8 cellular contexts compared by ENCODE assay signal in the genomic region with DNA sequence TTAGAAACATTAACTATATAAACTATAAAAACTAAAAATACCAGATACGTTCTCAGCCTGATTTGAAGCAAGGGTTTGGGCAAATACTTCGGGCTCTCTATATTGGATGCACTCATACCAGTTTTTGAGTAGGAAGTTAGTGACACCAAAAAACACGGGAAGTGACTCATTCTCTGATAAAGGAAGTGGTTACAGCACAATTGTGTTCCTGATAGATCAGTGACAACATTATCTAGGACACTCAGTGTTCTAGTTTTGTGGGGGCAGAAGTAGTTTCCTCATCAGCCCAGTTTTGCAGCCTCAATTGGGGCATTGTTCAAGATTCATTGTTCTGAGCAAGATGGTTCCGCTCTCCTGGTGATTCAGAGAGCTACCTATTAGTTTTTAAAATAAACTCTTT.
DNase-seq lines count a peak whose midpoint lies in the region; ATAC-seq, FAIRE-seq and TF ChIP-seq lines count a peak whose summit lies in the region.

No MANE protein-coding gene starts in this region.

- H4K20me1 ChIP-seq in K562 (replicated peaks; ENCODE audit: control insufficient read depth, insufficient read depth, low read length): no peaks in the 10 kb centered on the region

- H3K36me3 ChIP-seq in K562 (ENCODE audit: control insufficient read depth, insufficient read depth, low read length): no peaks in the 10 kb centered on the region

- in situ Hi-C loops in K562 (cut with MboI) (no loop called here), ACHN (cut with HindIII; ENCODE audit: low pct_ligation_motif_present, low pct_unique_long_range_greater_than_20kb, low sequenced_read_pairs) (no loop called here)

- no peak overlapping the region for H3K9ac ChIP-seq in K562 (ENCODE audit: insufficient read depth in 1 of 2, low read depth in 2 of 2, low read length in 2 of 2)

- POLR2A ChIA-PET in K562 (lab: Yijun Ruan, JAX): no interaction called here

- no peaks in the 10 kb centered on the region for H3K27me3 ChIP-seq in K562 (ENCODE audit: control insufficient read depth in 2 of 2, insufficient read depth in 2 of 2, low read length in 2 of 2)

- H3K4me3 Mint-ChIP-seq in progenitor cell of endocrine pancreas (ENCODE audit: low read depth): no peak overlapping the region

- H3K4me3 ChIP-seq in K562: no peak overlapping the region

- 6% methylated on average over 4 of the region's 4 CpGs for WGBS in K562 (ENCODE audit: insufficient coverage, low coverage, missing lambda C conversion rate)

- no peak overlapping the region for H3K4me2 ChIP-seq in K562 (ENCODE audit: insufficient read depth, low read length)

- peak; percentile 4 for DNase-seq in GM03348 (ENCODE audit: low spot score)
- peak; percentile 76 for DNase-seq in RPMI7951 (ENCODE audit: low read depth)
- DNase-seq in K562 (ENCODE audit: extremely low read depth in 1 of 4, low spot score in 3 of 4): peak; percentile 5 to 25 (median 8)
- DNase-seq in putamen (ENCODE audit: low spot score): peak; percentile 21
- DNase-seq in progenitor cell of endocrine pancreas (ENCODE audit: low spot score, unreplicated experiment): no peak
- DNase-seq in LoVo (ENCODE audit: low spot score): no peak
- no peak for DNase-seq in ACHN

- TF ChIP-seq CTCF in K562 (IDR thresholded peaks at IDR 0.05 in 2 of 3, conservative IDR thresholded peaks at IDR 0.05 in 1 of 3; ENCODE audit: insufficient read depth in 2 of 3, low read depth in 1 of 3, low read length in 3 of 3): no peak
- TF ChIP-seq CTCF in progenitor cell of endocrine pancreas (IDR thresholded peaks at IDR 0.05; ENCODE audit: unreplicated experiment): no peak

- no peak overlapping the region for H2AFZ ChIP-seq in K562 (ENCODE audit: low read depth, low read length)

- no TSS peak for BruUV-seq in K562 (replicated peaks; lab: Mats Ljungman, UMichigan)

- peak; percentile 8; the same call in 1 of the 2 replicates for TF ChIP-seq EP300 in K562 (IDR thresholded peaks at IDR 0.05; ENCODE audit: low read length)

- no peaks in the 10 kb centered on the region for H3K79me2 ChIP-seq in K562 (ENCODE audit: control insufficient read depth, insufficient read depth, low read length)

- 0 out of 3 replicates have a peak overlapping the region, but pooled peaks have one; percentile 33 for H3K27ac ChIP-seq in K562 (ENCODE audit: extremely low read depth, low read depth, low read length)

- FAIRE-seq in K562 (lab: Jason Lieb, UNC): no peak

- H3K9me3 ChIP-seq in K562 (replicated peaks; ENCODE audit: control insufficient read depth, insufficient read depth, low read depth, low read length): no peaks in the 10 kb centered on the region

- CTCF ChIA-PET in K562 (lab: Yijun Ruan, JAX; ENCODE audit: low intra/inter-chr PET ratio): no interaction called here

- no peaks in the 10 kb centered on the region for H3K4me1 Mint-ChIP-seq in progenitor cell of endocrine pancreas (ENCODE audit: low read depth)

- no peaks in the 10 kb centered on the region for H3K27me3 Mint-ChIP-seq in progenitor cell of endocrine pancreas

- no peaks in the 10 kb centered on the region for H3K9me3 Mint-ChIP-seq in progenitor cell of endocrine pancreas (ENCODE audit: low read depth)

- H3K4me1 ChIP-seq in K562 (replicated peaks in 1 of 2; ENCODE audit: control insufficient read depth in 2 of 2, insufficient read depth in 2 of 2, low read length in 2 of 2): no peaks in the 10 kb centered on the region

- no peaks in the 10 kb centered on the region for H3K9me1 ChIP-seq in K562 (ENCODE audit: control insufficient read depth, insufficient read depth, low read length)

- TF ChIP-seq RAD21 in K562 (CRISPR knock-in tag; conservative IDR thresholded peaks at IDR 0.05 in 1 of 2, IDR thresholded peaks at IDR 0.05 in 1 of 2): no peak

- TF ChIP-seq POLR2A in K562 (conservative IDR thresholded peaks at IDR 0.05): no peak

- no peaks in the 10 kb centered on the region for H3K36me3 Mint-ChIP-seq in progenitor cell of endocrine pancreas (ENCODE audit: insufficient read depth)

- ATAC-seq in HG02852 (IDR thresholded peaks at IDR 0.05; ENCODE audit: unreplicated experiment) (peak; percentile 48), K562 (no peak)

- no peak overlapping the region for H3K27ac Mint-ChIP-seq in progenitor cell of endocrine pancreas

- intact Hi-C loops in K562 (cut with micrococcal nuclease): no loop called here

TF ChIP-seq in K562, 482 proteins besides CTCF, POLR2A, EP300 and RAD21 (continues in another document):
- TF ChIP-seq, protein P1, sequence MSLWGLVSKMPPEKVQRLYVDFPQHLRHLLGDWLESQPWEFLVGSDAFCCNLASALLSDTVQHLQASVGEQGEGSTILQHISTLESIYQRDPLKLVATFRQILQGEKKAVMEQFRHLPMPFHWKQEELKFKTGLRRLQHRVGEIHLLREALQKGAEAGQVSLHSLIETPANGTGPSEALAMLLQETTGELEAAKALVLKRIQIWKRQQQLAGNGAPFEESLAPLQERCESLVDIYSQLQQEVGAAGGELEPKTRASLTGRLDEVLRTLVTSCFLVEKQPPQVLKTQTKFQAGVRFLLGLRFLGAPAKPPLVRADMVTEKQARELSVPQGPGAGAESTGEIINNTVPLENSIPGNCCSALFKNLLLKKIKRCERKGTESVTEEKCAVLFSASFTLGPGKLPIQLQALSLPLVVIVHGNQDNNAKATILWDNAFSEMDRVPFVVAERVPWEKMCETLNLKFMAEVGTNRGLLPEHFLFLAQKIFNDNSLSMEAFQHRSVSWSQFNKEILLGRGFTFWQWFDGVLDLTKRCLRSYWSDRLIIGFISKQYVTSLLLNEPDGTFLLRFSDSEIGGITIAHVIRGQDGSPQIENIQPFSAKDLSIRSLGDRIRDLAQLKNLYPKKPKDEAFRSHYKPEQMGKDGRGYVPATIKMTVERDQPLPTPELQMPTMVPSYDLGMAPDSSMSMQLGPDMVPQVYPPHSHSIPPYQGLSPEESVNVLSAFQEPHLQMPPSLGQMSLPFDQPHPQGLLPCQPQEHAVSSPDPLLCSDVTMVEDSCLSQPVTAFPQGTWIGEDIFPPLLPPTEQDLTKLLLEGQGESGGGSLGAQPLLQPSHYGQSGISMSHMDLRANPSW (CRISPR knock-in tag; IDR thresholded peaks at IDR 0.05): no peak
- no peak for TF ChIP-seq L3MBTL2 (IDR thresholded peaks at IDR 0.05)
- no peak for TF ChIP-seq FOXM1 (IDR thresholded peaks at IDR 0.05; ENCODE audit: low read depth)
- TF ChIP-seq FOXM1 (CRISPR knock-in tag; IDR thresholded peaks at IDR 0.05; ENCODE audit: low read depth): no peak
- TF ChIP-seq, protein P2, sequence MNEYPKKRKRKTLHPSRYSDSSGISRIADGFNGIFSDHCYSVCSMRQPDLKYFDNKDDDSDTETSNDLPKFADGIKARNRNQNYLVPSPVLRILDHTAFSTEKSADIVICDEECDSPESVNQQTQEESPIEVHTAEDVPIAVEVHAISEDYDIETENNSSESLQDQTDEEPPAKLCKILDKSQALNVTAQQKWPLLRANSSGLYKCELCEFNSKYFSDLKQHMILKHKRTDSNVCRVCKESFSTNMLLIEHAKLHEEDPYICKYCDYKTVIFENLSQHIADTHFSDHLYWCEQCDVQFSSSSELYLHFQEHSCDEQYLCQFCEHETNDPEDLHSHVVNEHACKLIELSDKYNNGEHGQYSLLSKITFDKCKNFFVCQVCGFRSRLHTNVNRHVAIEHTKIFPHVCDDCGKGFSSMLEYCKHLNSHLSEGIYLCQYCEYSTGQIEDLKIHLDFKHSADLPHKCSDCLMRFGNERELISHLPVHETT (CRISPR knock-in tag; conservative IDR thresholded peaks at IDR 0.05 in 1 of 2, IDR thresholded peaks at IDR 0.05 in 1 of 2): peak in 1 of 2 experiments; percentile 39; a peak in 1 of 4 replicates
- TF ChIP-seq RBBP5 (IDR thresholded peaks at IDR 0.05; ENCODE audit: borderline replicate concordance, insufficient read depth, low read length, poor library complexity, severe bottlenecking): no peak
- no peak for TF ChIP-seq ZEB2 (IDR thresholded peaks at IDR 0.05)
- TF ChIP-seq GABPA (tag; conservative IDR thresholded peaks at IDR 0.05; ENCODE audit: low read depth): peak; percentile 69
- no peak for TF ChIP-seq NR2C2 (CRISPR knock-in tag; IDR thresholded peaks at IDR 0.05)
- no peak for TF ChIP-seq NR2C2 (tag; IDR thresholded peaks at IDR 0.05)
- no peak for TF ChIP-seq DPF2 (IDR thresholded peaks at IDR 0.05)
- TF ChIP-seq ZNF121 (CRISPR knock-in tag; conservative IDR thresholded peaks at IDR 0.05): 0 out of 2 replicates have a peak, but pooled peaks have one; percentile 14
- TF ChIP-seq, protein P3, sequence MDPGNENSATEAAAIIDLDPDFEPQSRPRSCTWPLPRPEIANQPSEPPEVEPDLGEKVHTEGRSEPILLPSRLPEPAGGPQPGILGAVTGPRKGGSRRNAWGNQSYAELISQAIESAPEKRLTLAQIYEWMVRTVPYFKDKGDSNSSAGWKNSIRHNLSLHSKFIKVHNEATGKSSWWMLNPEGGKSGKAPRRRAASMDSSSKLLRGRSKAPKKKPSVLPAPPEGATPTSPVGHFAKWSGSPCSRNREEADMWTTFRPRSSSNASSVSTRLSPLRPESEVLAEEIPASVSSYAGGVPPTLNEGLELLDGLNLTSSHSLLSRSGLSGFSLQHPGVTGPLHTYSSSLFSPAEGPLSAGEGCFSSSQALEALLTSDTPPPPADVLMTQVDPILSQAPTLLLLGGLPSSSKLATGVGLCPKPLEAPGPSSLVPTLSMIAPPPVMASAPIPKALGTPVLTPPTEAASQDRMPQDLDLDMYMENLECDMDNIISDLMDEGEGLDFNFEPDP (CRISPR knock-in tag; IDR thresholded peaks at IDR 0.05): no peak
- TF ChIP-seq BHLHE40 (IDR thresholded peaks at IDR 0.05; ENCODE audit: low read length): no peak
- no peak for TF ChIP-seq TAF1 (IDR thresholded peaks at IDR 0.05; ENCODE audit: control insufficient read depth, extremely low read depth, insufficient read depth, low read length, severe bottlenecking)

Comparison
In these comparisons a context has a peak if more than half of its experiments do, and no peak if none do; other contexts are left out.
1. DNase-seq: peak in GM03348 (single experiment), RPMI7951 (single experiment), K562 (4 of 4) and putamen (single experiment); none in progenitor cell of endocrine pancreas (single experiment), LoVo (single experiment) and ACHN (single experiment).